ENCODE assay signal across 1 cellular context in genomic region chr20:21613512-21613911, GRCh38.
TF ChIP-seq lines count a peak whose summit lies in the region.

No MANE protein-coding gene starts in this region.

TF ChIP-seq in HEK293, 187 proteins besides CTCF, POLR2A, EP300 and RAD21 (continued from another document):
- TF ChIP-seq, protein P1, sequence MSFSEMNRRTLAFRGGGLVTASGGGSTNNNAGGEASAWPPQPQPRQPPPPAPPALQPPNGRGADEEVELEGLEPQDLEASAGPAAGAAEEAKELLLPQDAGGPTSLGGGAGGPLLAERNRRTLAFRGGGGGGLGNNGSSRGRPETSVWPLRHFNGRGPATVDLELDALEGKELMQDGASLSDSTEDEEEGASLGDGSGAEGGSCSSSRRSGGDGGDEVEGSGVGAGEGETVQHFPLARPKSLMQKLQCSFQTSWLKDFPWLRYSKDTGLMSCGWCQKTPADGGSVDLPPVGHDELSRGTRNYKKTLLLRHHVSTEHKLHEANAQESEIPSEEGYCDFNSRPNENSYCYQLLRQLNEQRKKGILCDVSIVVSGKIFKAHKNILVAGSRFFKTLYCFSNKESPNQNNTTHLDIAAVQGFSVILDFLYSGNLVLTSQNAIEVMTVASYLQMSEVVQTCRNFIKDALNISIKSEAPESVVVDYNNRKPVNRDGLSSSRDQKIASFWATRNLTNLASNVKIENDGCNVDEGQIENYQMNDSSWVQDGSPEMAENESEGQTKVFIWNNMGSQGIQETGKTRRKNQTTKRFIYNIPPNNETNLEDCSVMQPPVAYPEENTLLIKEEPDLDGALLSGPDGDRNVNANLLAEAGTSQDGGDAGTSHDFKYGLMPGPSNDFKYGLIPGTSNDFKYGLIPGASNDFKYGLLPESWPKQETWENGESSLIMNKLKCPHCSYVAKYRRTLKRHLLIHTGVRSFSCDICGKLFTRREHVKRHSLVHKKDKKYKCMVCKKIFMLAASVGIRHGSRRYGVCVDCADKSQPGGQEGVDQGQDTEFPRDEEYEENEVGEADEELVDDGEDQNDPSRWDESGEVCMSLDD (tag by site-specific recombination; IDR thresholded peaks at IDR 0.05) = no peak
